Comparison of ENCODE assay signal across 11 cellular contexts in the genomic region with DNA sequence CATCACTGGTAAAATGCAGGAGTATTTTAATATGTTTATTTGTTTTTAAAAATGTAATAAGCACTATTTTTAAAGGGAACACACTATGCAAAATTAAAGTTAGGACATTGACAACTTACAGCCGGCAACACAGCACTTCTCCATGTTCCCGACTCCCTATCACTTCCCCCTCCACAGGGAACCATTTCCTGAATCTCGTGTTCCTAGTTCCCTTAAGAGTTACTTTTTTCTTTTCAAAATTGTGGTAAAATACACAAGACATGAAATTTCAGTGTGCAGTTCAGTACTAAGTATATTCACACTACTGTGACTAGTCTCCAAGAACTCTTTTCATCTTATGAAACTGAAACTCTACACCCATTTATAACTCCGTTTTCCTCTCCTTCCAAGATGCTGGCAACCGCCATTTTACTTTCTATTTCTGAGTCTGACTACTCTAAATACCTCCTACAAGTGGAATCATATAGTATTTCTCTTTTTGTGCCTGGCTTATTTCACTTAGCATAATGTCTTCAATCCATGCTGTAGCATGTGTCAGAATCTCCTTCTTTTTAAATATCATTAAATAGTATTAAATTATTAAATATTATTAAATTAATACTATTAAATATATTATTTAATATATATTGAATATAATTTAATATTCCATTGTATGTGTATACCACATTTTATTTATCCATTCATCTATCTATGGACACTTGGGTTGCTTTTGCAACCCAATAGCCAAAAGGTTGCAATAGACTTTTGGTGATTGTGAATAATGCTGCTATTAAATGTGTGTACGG. TPM values are rescaled to one million over a fixed set of nuclear protein-coding genes. Genes with fewer than 3 reads are reported as not detected.
DNase-seq lines count a peak whose midpoint lies in the region; ATAC-seq and TF ChIP-seq lines count a peak whose summit lies in the region.
"Had no signal": no experiment of that assay in that cellular context is flagged by ENCODE, and none has a peak within 500 bp of the region (broad histone marks: within the 10 kb centered on the region; RNA-seq: fewer than 3 reads in every experiment).

No MANE protein-coding gene starts in this region.

- H3K9me3 ChIP-seq in BE2C, result no peaks in the 10 kb centered on the region
- H3K9me3 ChIP-seq: neutrophil had no signal

- no peaks in the 10 kb centered on the region for H3K36me3 ChIP-seq in BE2C
- H3K36me3 ChIP-seq: neutrophil had no signal

- peak overlapping the region; percentile 70 for H3K4me3 Mint-ChIP-seq in T-helper 2 cell treated with Interferon-gamma antibody and Interleukin-4, amounts not matched to agents 5 μg/mL and 100 μg/mL, for 36 hours

- no peaks in the 10 kb centered on the region for H3K9me3 Mint-ChIP-seq in T-helper 2 cell treated with Interferon-gamma antibody and Interleukin-4, amounts not matched to agents 5 μg/mL and 100 μg/mL, for 36 hours

- H3K4me1 ChIP-seq in BE2C, result no peaks in the 10 kb centered on the region

- no peaks in the 10 kb centered on the region for H3K36me3 Mint-ChIP-seq in T-helper 2 cell treated with Interferon-gamma antibody and Interleukin-4, amounts not matched to agents 5 μg/mL and 100 μg/mL, for 36 hours (ENCODE audit: low read depth)

- peak overlapping the region; percentile 88 for H3K27ac Mint-ChIP-seq in T-helper 2 cell treated with Interferon-gamma antibody and Interleukin-4, amounts not matched to agents 5 μg/mL and 100 μg/mL, for 36 hours

- peaks cover 22% of the 10 kb centered on the region for H3K4me1 Mint-ChIP-seq in T-helper 2 cell treated with Interferon-gamma antibody and Interleukin-4, amounts not matched to agents 5 μg/mL and 100 μg/mL, for 36 hours (ENCODE audit: low read depth)

- H3K27me3 ChIP-seq in BE2C, result no peaks in the 10 kb centered on the region
- H3K27me3 ChIP-seq: neutrophil had no signal

- H3K27me3 Mint-ChIP-seq in T-helper 2 cell treated with Interferon-gamma antibody and Interleukin-4, amounts not matched to agents 5 μg/mL and 100 μg/mL, for 36 hours (ENCODE audit: low read depth), result peaks cover 3% of the 10 kb centered on the region

- H3K4me3 ChIP-seq in BE2C (ENCODE audit: low read depth, low read length), result no peak overlapping the region

- DNase-seq in A172 (ENCODE audit: low spot score) (peak; percentile 34), Daoy (ENCODE audit: low read depth) (peak; percentile 18), foreskin melanocyte (peak; percentile 46), SW480 (ENCODE audit: low spot score) (no peak), BE2C (no peak)
- no peak for DNase-seq in T-helper 2 cell treated with Interferon-gamma antibody and Interleukin-4, amounts not matched to agents 5 μg/mL and 100 μg/mL, for 36 hours (ENCODE audit: low spot score)
- DNase-seq: GF-D8; stimulated activated CD8-positive, alpha-beta memory T cell treated with anti-CD3 and anti-CD28 coated beads, Interleukin-4, amount 100 ng/mL, for 48 hours had no signal

- no peak for ATAC-seq in GM18861 (IDR thresholded peaks at IDR 0.05; ENCODE audit: unreplicated experiment)
- ATAC-seq in HG02970 (IDR thresholded peaks at IDR 0.05; ENCODE audit: low FRiP score, unreplicated experiment), result no peak

- TF ChIP-seq CTCF in BE2C (IDR thresholded peaks at IDR 0.05; ENCODE audit: low read depth, low read length), result no peak

RNA-seq across cellular contexts. Expression of gene UBE2Q2, which starts 25.9 kb away (rescaled TPM):
- total RNA-seq in A172 (2014; rRNA removed; shearing (Covaris generic)), result 36.6 and 36.9 TPM in 2 replicates
- 38.3 and 41.4 TPM in 2 replicates for total RNA-seq in Daoy (2014; rRNA removed; shearing (Covaris generic))
- 9.4 TPM for polyA plus RNA-seq in BE2C (2012; ENCODE audit: insufficient read depth, insufficient read length, low read depth)

Comparison
In these comparisons a context has a peak if more than half of its experiments do, and no peak if none do; other contexts are left out.
1. DNase-seq: peak in A172 (single experiment), Daoy (single experiment) and foreskin melanocyte (single experiment); none in T-helper 2 cell treated with Interferon-gamma antibody and Interleukin-4, amounts not matched to agents 5 μg/mL and 100 μg/mL, for 36 hours (single experiment), SW480 (single experiment) and BE2C (single experiment).